8 cellular contexts compared by ENCODE assay signal in genomic region chr11:66958956-66959274, GRCh38. TPM values are rescaled to one million over a fixed set of nuclear protein-coding genes. Genes with fewer than 3 reads are reported as not detected.
DNase-seq lines count a peak whose midpoint lies in the region; ATAC-seq, FAIRE-seq and TF ChIP-seq lines count a peak whose summit lies in the region.

No MANE protein-coding gene starts in this region.

- peaks cover 18% of the 10 kb centered on the region for H3K4me1 Mint-ChIP-seq in activated CD4-positive, alpha-beta T cell treated with anti-CD3 and anti-CD28 coated beads for 36 hours
- peaks cover 17% of the 10 kb centered on the region for H3K4me1 Mint-ChIP-seq in activated naive CD8-positive, alpha-beta T cell (ENCODE audit: low read depth)

- H3K4me1 ChIP-seq in keratinocyte (ENCODE audit: control insufficient read depth, extremely low read depth, insufficient read depth, low read length), result peaks cover 23% of the 10 kb centered on the region
- H3K4me1 ChIP-seq in stomach smooth muscle (ENCODE audit: control insufficient read depth, insufficient read depth, low read length), result peaks cover 9% of the 10 kb centered on the region

- FAIRE-seq in keratinocyte (lab: Jason Lieb, UNC), result no peak

- H3K27me3 ChIP-seq in keratinocyte (ENCODE audit: control insufficient read depth, extremely low read depth, insufficient read depth, low read length) (no peaks in the 10 kb centered on the region), stomach smooth muscle (ENCODE audit: control insufficient read depth in 1 of 2, insufficient read depth in 2 of 2, low read length in 2 of 2) (no peaks in the 10 kb centered on the region)

- no peaks in the 10 kb centered on the region for H3K36me3 Mint-ChIP-seq in activated CD4-positive, alpha-beta T cell treated with anti-CD3 and anti-CD28 coated beads for 36 hours (ENCODE audit: low read depth)
- H3K36me3 Mint-ChIP-seq in activated naive CD8-positive, alpha-beta T cell, result no peaks in the 10 kb centered on the region

- H3K9me1 ChIP-seq in keratinocyte (ENCODE audit: control insufficient read depth, extremely low read depth, insufficient read depth, low read length), result no peaks in the 10 kb centered on the region

- H3K9me3 ChIP-seq in keratinocyte (ENCODE audit: control insufficient read depth, low read depth, low read length), result no peaks in the 10 kb centered on the region
- H3K9me3 ChIP-seq in stomach smooth muscle (ENCODE audit: control insufficient read depth in 2 of 2, low read length in 2 of 2), result no peaks in the 10 kb centered on the region

- no peak for DNase-seq in activated CD4-positive, alpha-beta T cell treated with anti-CD3 and anti-CD28 coated beads for 36 hours
- no peak for DNase-seq in activated CD4-positive, alpha-beta T cell treated with anti-CD3 and anti-CD28 coated beads, Interleukin-2, amount 50 U/mL, for 1 hour
- no peak for DNase-seq in keratinocyte (ENCODE audit: low read depth, low spot score)
- no peak for DNase-seq in AG08396 (ENCODE audit: low spot score)
- DNase-seq in NCI-H524 treated with DMSO at 0.1 percent for 48 hours (lab: John Stamatoyannopoulos, UW), result no peak

- H3K4me3 ChIP-seq in keratinocyte (ENCODE audit: control insufficient read depth in 2 of 3, extremely low read depth in 1 of 3, insufficient read depth in 2 of 3, low read depth in 1 of 3, low read length in 3 of 3), result peak overlapping the region; percentile 5 to 66 (median 37)
- peak overlapping the region; percentile 55 to 79 for H3K4me3 ChIP-seq in stomach smooth muscle (ENCODE audit: low read length in 2 of 2)

- H3K4me3 Mint-ChIP-seq in activated CD4-positive, alpha-beta T cell treated with anti-CD3 and anti-CD28 coated beads for 36 hours, result peak overlapping the region; percentile 78
- H3K4me3 Mint-ChIP-seq in activated naive CD8-positive, alpha-beta T cell, result peak overlapping the region; percentile 82

- peak overlapping the region; percentile 89 for H3K4me2 ChIP-seq in keratinocyte (ENCODE audit: control insufficient read depth, extremely low read depth, insufficient read depth, low read depth, low read length)

- peak; percentile 8 for ATAC-seq in activated CD4-positive, alpha-beta T cell treated with anti-CD3 and anti-CD28 coated beads for 36 hours
- no peak for ATAC-seq in HG02623 (IDR thresholded peaks at IDR 0.05; ENCODE audit: unreplicated experiment)

- H3K27ac ChIP-seq in keratinocyte (ENCODE audit: control insufficient read depth, insufficient read depth, low read length), result peak overlapping the region; percentile 61
- H3K27ac ChIP-seq in stomach smooth muscle (ENCODE audit: low read length), result peak overlapping the region; percentile 64

- dilution Hi-C loops in keratinocyte (cut with MboI; ENCODE audit: extremely low pct_ligation_motif_present, low sequenced_read_pairs), result no loop called here

- peak overlapping the region; percentile 50 for H3K9ac ChIP-seq in keratinocyte (ENCODE audit: control insufficient read depth, extremely low read depth, insufficient read depth, low read length)
- peak overlapping the region in 1 of 2 donors; percentile 55 for H3K9ac ChIP-seq in stomach smooth muscle (ENCODE audit: low read length in 2 of 2)

- no peaks in the 10 kb centered on the region for H3K9me3 Mint-ChIP-seq in activated CD4-positive, alpha-beta T cell treated with anti-CD3 and anti-CD28 coated beads for 36 hours (ENCODE audit: low read depth)
- no peaks in the 10 kb centered on the region for H3K9me3 Mint-ChIP-seq in activated naive CD8-positive, alpha-beta T cell (ENCODE audit: low read depth)

- H3K27ac Mint-ChIP-seq in activated CD4-positive, alpha-beta T cell treated with anti-CD3 and anti-CD28 coated beads for 36 hours, result peak overlapping the region; percentile 90
- H3K27ac Mint-ChIP-seq in activated naive CD8-positive, alpha-beta T cell, result peak overlapping the region; percentile 93

- intact Hi-C loops in activated CD4-positive, alpha-beta T cell treated with anti-CD3 and anti-CD28 coated beads for 36 hours (cut with DNase I, micrococcal nuclease), result loop anchor here in 1 of 2 experiments (1.0 to 5.0 kb wide), 19 partner anchors 11 to 690 kb away; partner anchors contain the start of genes ACTN3, BBS1, CCDC87 and CCS

- H4K20me1 ChIP-seq in keratinocyte (ENCODE audit: control insufficient read depth, extremely low read depth, insufficient read depth, low read length), result peaks cover 2% of the 10 kb centered on the region

- H2AFZ ChIP-seq in keratinocyte (ENCODE audit: control insufficient read depth, low read length), result peak overlapping the region; percentile 83

- CTCF ChIA-PET in activated CD4-positive, alpha-beta T cell treated with anti-CD3 and anti-CD28 coated beads for 36 hours (lab: Charles Lee), result interaction anchor here (0.8 to 1.7 kb wide), 5 partner anchors 8 to 63 kb away, joined by 3 to 7 read pairs (median 4); no protein-coding TSS in a partner anchor

- POLR2A ChIA-PET in activated CD4-positive, alpha-beta T cell treated with anti-CD3 and anti-CD28 coated beads for 36 hours (lab: Charles Lee), result interaction anchor here (0.6 kb wide), 2 partner anchors 15 to 1642 kb away, joined by 3 to 7 read pairs; no protein-coding TSS in a partner anchor

- H3K27me3 Mint-ChIP-seq in activated CD4-positive, alpha-beta T cell treated with anti-CD3 and anti-CD28 coated beads for 36 hours, result no peaks in the 10 kb centered on the region
- H3K27me3 Mint-ChIP-seq in activated naive CD8-positive, alpha-beta T cell, result no peaks in the 10 kb centered on the region

- no peak for TF ChIP-seq CTCF in keratinocyte (optimal IDR thresholded peaks at IDR 0.05 in 1 of 3, IDR thresholded peaks at IDR 0.05 in 1 of 3, conservative IDR thresholded peaks at IDR 0.05 in 1 of 3; ENCODE audit: extremely low read depth in 1 of 3, insufficient read depth in 2 of 3, low read length in 3 of 3)

- H3K79me2 ChIP-seq in keratinocyte (ENCODE audit: control insufficient read depth, insufficient read depth, low read length), result no peaks in the 10 kb centered on the region

- H3K36me3 ChIP-seq in keratinocyte (ENCODE audit: control insufficient read depth in 2 of 2, extremely low read depth in 1 of 2, insufficient read depth in 2 of 2, low read length in 2 of 2), result no peaks in the 10 kb centered on the region
- no peaks in the 10 kb centered on the region for H3K36me3 ChIP-seq in stomach smooth muscle (ENCODE audit: control insufficient read depth in 2 of 2, insufficient read depth in 2 of 2, low read length in 2 of 2)

RNA-seq across cellular contexts. Expression of gene PC, which starts 0.7 kb away (rescaled TPM):
- total RNA-seq in activated CD4-positive, alpha-beta T cell treated with anti-CD3 and anti-CD28 coated beads for 36 hours, result 1 to 10 TPM; 9.2 to 9.3 TPM
- 13.3 to 23.2 TPM (median 17.0 TPM) in 3 replicates for polyA plus RNA-seq in keratinocyte
- 6.8 TPM for polyA plus RNA-seq in keratinocyte (2011; ENCODE audit: low read depth)
- 6.1 and 15.8 TPM in 2 replicates for polyA plus RNA-seq in keratinocyte (2011; cell fraction: cytosol; rRNA removed)
- 41.2 and 55.4 TPM in 2 replicates for polyA plus RNA-seq in keratinocyte (2011; cell fraction: nucleus; rRNA removed)
- polyA plus RNA-seq in keratinocyte (2012; ENCODE audit: low replicate concordance), result 9.4 and 43.5 TPM in 2 replicates
- 25.0 to 87.4 TPM (median 26.8 TPM) in 3 replicates for polyA minus RNA-seq in keratinocyte
- 40.7 TPM for polyA minus RNA-seq in keratinocyte (2011; cell fraction: cytosol; rRNA and poly(A)+ RNA removed)
- 43.2 and 49.5 TPM in 2 replicates for polyA minus RNA-seq in keratinocyte (2011; cell fraction: nucleus; rRNA and poly(A)+ RNA removed)

RNA-seq across cellular contexts. Expression of gene C11orf86, which starts 16.2 kb away (rescaled TPM):
- not detected for total RNA-seq in activated CD4-positive, alpha-beta T cell treated with anti-CD3 and anti-CD28 coated beads for 36 hours
- not detected in 3 replicates for polyA plus RNA-seq in keratinocyte
- not detected for polyA plus RNA-seq in keratinocyte (2011; ENCODE audit: low read depth)
- not detected in 2 replicates for polyA plus RNA-seq in keratinocyte (2011; cell fraction: cytosol; rRNA removed)
- not detected in 2 replicates for polyA plus RNA-seq in keratinocyte (2011; cell fraction: nucleus; rRNA removed)
- not detected in 2 replicates for polyA plus RNA-seq in keratinocyte (2012; ENCODE audit: low replicate concordance)
- polyA minus RNA-seq in keratinocyte, result not detected in 3 replicates
- not detected for polyA minus RNA-seq in keratinocyte (2011; cell fraction: cytosol; rRNA and poly(A)+ RNA removed)
- polyA minus RNA-seq in keratinocyte (2011; cell fraction: nucleus; rRNA and poly(A)+ RNA removed), result not detected in 2 replicates
